In the genomic region with DNA sequence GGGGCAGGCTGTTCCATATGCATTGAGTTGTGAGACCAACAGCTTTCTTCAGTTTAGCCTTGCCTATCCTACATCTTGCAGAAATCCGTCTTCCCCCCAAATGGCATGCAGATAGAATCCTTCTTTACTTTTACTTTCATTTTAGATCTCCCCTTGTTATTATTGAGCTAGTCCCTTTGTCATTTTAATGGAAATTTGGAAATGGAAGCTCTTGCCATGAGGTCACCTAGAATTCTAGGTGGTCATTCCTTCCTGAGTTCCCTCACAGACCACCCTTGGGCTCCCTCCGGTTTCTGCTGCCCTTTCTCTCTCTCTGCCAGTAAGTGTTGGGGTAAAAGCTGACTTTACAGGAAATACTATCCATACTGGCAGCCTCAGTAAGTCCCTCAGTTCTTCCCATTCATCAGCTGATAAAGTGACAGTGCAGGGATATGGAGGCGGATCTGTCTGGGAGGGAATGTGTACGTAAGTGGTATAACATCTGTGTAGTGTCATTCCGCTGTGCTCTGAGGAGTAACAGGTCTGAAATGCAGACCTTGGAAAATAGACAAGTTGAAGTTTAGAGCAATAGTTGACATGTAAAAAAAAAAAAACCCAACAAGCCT, we compare ENCODE assay signal across 11 cellular contexts. TPM values are rescaled to one million over a fixed set of nuclear protein-coding genes. Genes with fewer than 3 reads are reported as not detected.
DNase-seq lines count a peak whose midpoint lies in the region; ATAC-seq, FAIRE-seq and TF ChIP-seq lines count a peak whose summit lies in the region.
"Had no signal": no experiment of that assay in that cellular context is flagged by ENCODE, and none has a peak within 500 bp of the region (broad histone marks: within the 10 kb centered on the region; RNA-seq: fewer than 3 reads in every experiment).

No MANE protein-coding gene starts in this region.

- no peak overlapping the region for H2AFZ ChIP-seq in hepatocyte

- no peaks in the 10 kb centered on the region for H3K9me3 Mint-ChIP-seq in activated naive CD4-positive, alpha-beta T cell treated with anti-CD3 and anti-CD28 coated beads, Interleukin-2, amount 10 ng/mL, durations not matched to agents 7 days and 5 days
- H3K9me3 Mint-ChIP-seq in activated CD4-positive, alpha-beta memory T cell treated with anti-CD3 and anti-CD28 coated beads for 36 hours: no peaks in the 10 kb centered on the region

- CTCF ChIA-PET in activated naive CD4-positive, alpha-beta T cell treated with anti-CD3 and anti-CD28 coated beads, Interleukin-2, amount 10 ng/mL, durations not matched to agents 7 days and 5 days (lab: Charles Lee): interaction anchor here (0.7 to 4.3 kb wide), 10 partner anchors 8 to 147 kb away, joined by 3 to 55 read pairs (median 4); no protein-coding TSS in a partner anchor
- CTCF ChIA-PET in activated CD4-positive, alpha-beta memory T cell treated with anti-CD3 and anti-CD28 coated beads for 36 hours (lab: Charles Lee): interaction anchor here (0.9 to 8.0 kb wide), 13 partner anchors 9 to 301 kb away, joined by 3 to 161 read pairs (median 7); no protein-coding TSS in a partner anchor

- H3K36me3 ChIP-seq in hepatocyte (replicated peaks; ENCODE audit: insufficient read depth, low read depth): no peaks in the 10 kb centered on the region
- H3K36me3 ChIP-seq in thoracic aorta: no peaks in the 10 kb centered on the region
- H3K36me3 ChIP-seq: SJCRH30 had no signal

- TF ChIP-seq CTCF in hepatocyte (IDR thresholded peaks at IDR 0.05; ENCODE audit: poor library complexity): no peak
- TF ChIP-seq CTCF in thoracic aorta (IDR thresholded peaks at IDR 0.05): no peak
- no peak for TF ChIP-seq CTCF in D721Med (IDR thresholded peaks at IDR 0.05; ENCODE audit: insufficient read depth, missing control alignments)

- H3K4me3 Mint-ChIP-seq in activated naive CD4-positive, alpha-beta T cell treated with anti-CD3 and anti-CD28 coated beads, Interleukin-2, amount 10 ng/mL, durations not matched to agents 7 days and 5 days: peak overlapping the region; percentile 77
- H3K4me3 Mint-ChIP-seq in activated CD4-positive, alpha-beta memory T cell treated with anti-CD3 and anti-CD28 coated beads for 36 hours: peak overlapping the region; percentile 73

- intact Hi-C loops in activated CD4-positive, alpha-beta memory T cell treated with anti-CD3 and anti-CD28 coated beads for 36 hours (cut with micrococcal nuclease): loop anchor here (5.0 kb wide), 2 partner anchors 113 to 378 kb away; no protein-coding TSS in a partner anchor

- peak overlapping the region; percentile 59 for H3K4me2 ChIP-seq in hepatocyte

- 70% methylated on average over 5 of the region's 5 CpGs for WGBS in hepatocyte (ENCODE audit: low lambda C conversion rate, missing lambda C conversion rate)

- peaks cover 34% of the 10 kb centered on the region for H3K4me1 ChIP-seq in hepatocyte (ENCODE audit: insufficient read depth)
- peaks cover 16 to 52% of the 10 kb centered on the region in 2 donors for H3K4me1 ChIP-seq in thoracic aorta (ENCODE audit: control insufficient read depth in 1 of 2, low read depth in 2 of 2)

- no peak for DNase-seq in activated naive CD4-positive, alpha-beta T cell treated with anti-CD3 and anti-CD28 coated beads, Interleukin-2, amount 10 ng/mL, durations not matched to agents 7 days and 5 days
- no peak for DNase-seq in activated naive CD4-positive, alpha-beta T cell treated with anti-CD3 and anti-CD28 coated beads, Interleukin-2, amount 50 U/mL, for 16 hours
- DNase-seq in activated CD4-positive, alpha-beta memory T cell treated with anti-CD3 and anti-CD28 coated beads for 36 hours: no peak
- DNase-seq in hepatocyte (ENCODE audit: low spot score): peak; percentile 49
- DNase-seq in thoracic aorta (ENCODE audit: low spot score): no peak
- DNase-seq in NCI-H526 treated with DMSO at 0.1 percent for 48 hours (lab: John Stamatoyannopoulos, UW): no peak
- DNase-seq in D721Med (ENCODE audit: insufficient read length, low spot score): no peak
- no peak for DNase-seq in KG1 (lab: John Stamatoyannopoulos, UW)
- DNase-seq: midbrain, NCI-H187 treated with DMSO at 0.1 percent for 48 hours, SJCRH30 had no signal

- H3K27ac Mint-ChIP-seq in activated naive CD4-positive, alpha-beta T cell treated with anti-CD3 and anti-CD28 coated beads, Interleukin-2, amount 10 ng/mL, durations not matched to agents 7 days and 5 days: peak overlapping the region; percentile 99
- peak overlapping the region; percentile 87 for H3K27ac Mint-ChIP-seq in activated CD4-positive, alpha-beta memory T cell treated with anti-CD3 and anti-CD28 coated beads for 36 hours

- H3K27me3 ChIP-seq in hepatocyte (no peaks in the 10 kb centered on the region), thoracic aorta (replicated peaks; ENCODE audit: insufficient read depth) (no peaks in the 10 kb centered on the region)
- H3K27me3 ChIP-seq: SJCRH30 had no signal

- peaks cover 93% of the 10 kb centered on the region for H3K4me1 Mint-ChIP-seq in activated naive CD4-positive, alpha-beta T cell treated with anti-CD3 and anti-CD28 coated beads, Interleukin-2, amount 10 ng/mL, durations not matched to agents 7 days and 5 days
- peaks cover 95% of the 10 kb centered on the region for H3K4me1 Mint-ChIP-seq in activated CD4-positive, alpha-beta memory T cell treated with anti-CD3 and anti-CD28 coated beads for 36 hours (ENCODE audit: low read depth)

- no peak for FAIRE-seq in D721Med (lab: Jason Lieb, UNC)

- POLR2A ChIA-PET in activated CD4-positive, alpha-beta memory T cell treated with anti-CD3 and anti-CD28 coated beads for 36 hours (lab: Charles Lee): interaction anchor here (0.8 to 2.0 kb wide), 8 partner anchors 10 to 143 kb away, joined by 3 to 10 read pairs (median 5); partner anchors contain the start of gene ARHGAP25

- no peaks in the 10 kb centered on the region for H3K27me3 Mint-ChIP-seq in activated naive CD4-positive, alpha-beta T cell treated with anti-CD3 and anti-CD28 coated beads, Interleukin-2, amount 10 ng/mL, durations not matched to agents 7 days and 5 days
- no peaks in the 10 kb centered on the region for H3K27me3 Mint-ChIP-seq in activated CD4-positive, alpha-beta memory T cell treated with anti-CD3 and anti-CD28 coated beads for 36 hours

- no peaks in the 10 kb centered on the region for H3K79me2 ChIP-seq in hepatocyte

- H3K27ac ChIP-seq in hepatocyte (peak overlapping the region; percentile 80), thoracic aorta (peak overlapping the region in 1 of 2 donors; percentile 6)
- H3K27ac ChIP-seq: SJCRH30 had no signal

- H3K9me3 ChIP-seq in hepatocyte (ENCODE audit: low read depth): no peaks in the 10 kb centered on the region
- H3K9me3 ChIP-seq in thoracic aorta: no peaks in the 10 kb centered on the region
- H3K9me3 ChIP-seq: SJCRH30 had no signal

- no peaks in the 10 kb centered on the region for H3K9me2 ChIP-seq in hepatocyte (replicated peaks; ENCODE audit: insufficient read depth)

- ATAC-seq in thoracic aorta (ENCODE audit: insufficient number of reproducible peaks, low FRiP score, low read depth): no peak

- H4K20me1 ChIP-seq in hepatocyte (ENCODE audit: insufficient read depth, poor library complexity, severe bottlenecking): no peaks in the 10 kb centered on the region

- no peak overlapping the region for H3K4me3 ChIP-seq in hepatocyte
- peak overlapping the region; percentile 29 for H3K4me3 ChIP-seq in thoracic aorta
- H3K4me3 ChIP-seq: SJCRH30 had no signal

- peaks cover 27% of the 10 kb centered on the region for H3K36me3 Mint-ChIP-seq in activated naive CD4-positive, alpha-beta T cell treated with anti-CD3 and anti-CD28 coated beads, Interleukin-2, amount 10 ng/mL, durations not matched to agents 7 days and 5 days
- peaks cover 8% of the 10 kb centered on the region for H3K36me3 Mint-ChIP-seq in activated CD4-positive, alpha-beta memory T cell treated with anti-CD3 and anti-CD28 coated beads for 36 hours

RNA-seq across cellular contexts. Expression of gene ARHGAP25, which starts 30.3 kb away (rescaled TPM):
- total RNA-seq in activated CD4-positive, alpha-beta memory T cell treated with anti-CD3 and anti-CD28 coated beads for 36 hours: 10 to 100 TPM; 79.8 to 87.7 TPM
- 0.47 TPM in 1 of 2 replicates, not detected in the other for total RNA-seq in hepatocyte
- 0.12 and 0.21 TPM in 2 replicates for polyA plus RNA-seq in hepatocyte
- total RNA-seq in thoracic aorta: 10 to 100 TPM; 10.8 to 14.5 TPM

Comparison
In these comparisons a context has a peak if more than half of its experiments do, and no peak if none do; other contexts are left out.
1. RNA of gene ARHGAP25, which starts 30.3 kb away (total RNA-seq): 79.8 to 87.7 TPM in activated CD4-positive, alpha-beta memory T cell treated with anti-CD3 and anti-CD28 coated beads for 36 hours; 10.8 to 14.5 TPM in thoracic aorta and 0.47 TPM in hepatocyte; every median in the first group is over 4 times any median in the second.